In the genomic region with DNA sequence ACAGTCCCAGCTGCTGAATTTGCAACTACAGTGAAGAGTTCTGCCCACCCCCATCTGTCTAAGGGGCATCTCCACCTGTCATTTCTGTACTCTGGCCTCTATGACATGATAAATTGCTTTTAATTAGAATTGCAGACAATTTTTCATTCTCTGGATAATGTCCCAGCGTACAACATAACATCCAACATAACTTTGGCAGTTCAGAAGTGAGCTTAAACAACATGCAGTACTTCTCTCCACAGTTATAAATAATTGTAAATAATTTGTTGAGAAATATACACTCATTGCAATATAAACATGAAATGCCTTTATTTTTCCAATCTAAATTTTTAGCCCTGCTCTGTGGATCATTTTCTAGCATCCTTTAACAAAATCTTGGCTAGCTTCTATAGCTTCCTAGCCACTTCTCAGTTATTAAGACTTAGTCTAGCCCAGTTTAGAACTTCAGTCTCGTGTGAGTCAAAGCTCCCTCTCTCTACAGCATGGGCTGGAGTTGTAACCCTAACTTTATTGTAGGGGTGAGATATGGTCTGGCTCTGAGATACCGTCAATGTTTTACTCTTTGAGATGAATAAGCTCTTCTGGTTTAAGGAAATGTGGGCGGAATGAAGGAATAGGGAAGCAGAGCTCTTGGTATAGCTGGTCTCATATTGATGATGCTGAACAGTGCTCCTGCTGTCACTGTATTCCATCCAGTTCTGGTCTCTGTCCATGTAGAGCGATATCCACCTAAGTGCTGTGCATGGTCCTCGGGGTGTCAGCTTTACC, we compare ENCODE assay signal across 33 cellular contexts.
"Had no signal": no experiment of that assay in that cellular context is flagged by ENCODE, and none has a peak within 500 bp of the region (broad histone marks: within the 10 kb centered on the region; RNA-seq: fewer than 3 reads in every experiment).

No MANE protein-coding gene starts in this region.

- H3K4me3 ChIP-seq: adrenal gland, ascending aorta, cardiac muscle cell, colonic mucosa, dorsolateral prefrontal cortex, gastrocnemius medialis, ovary, prostate gland, skin epidermis, tibial nerve had no signal

- H3K27ac ChIP-seq: adrenal gland, ascending aorta, cardiac muscle cell, colonic mucosa, dorsolateral prefrontal cortex, gastrocnemius medialis, ovary, prostate gland, skin epidermis, tibial nerve, WERI-Rb-1 had no signal

- H3K4me1 ChIP-seq: ascending aorta, colonic mucosa, gastrocnemius medialis, prostate gland, tibial nerve had no signal

- H3K27ac Mint-ChIP-seq: activated naive CD8-positive, alpha-beta T cell treated with anti-CD3 and anti-CD28 coated beads for 36 hours; brain; naive thymus-derived CD4-positive, alpha-beta T cell; stimulated activated effector memory CD8-positive, alpha-beta T cell treated with anti-CD3 and anti-CD28 coated beads, Interleukin-12 subunit alpha, Interleukin-12 subunit beta, amount 100 ng/mL, for 72 hours had no signal

- H3K27me3 ChIP-seq: adrenal gland, ascending aorta, cardiac muscle cell, colonic mucosa, dorsolateral prefrontal cortex, gastrocnemius medialis, ovary, tibial nerve had no signal

- H3K27me3 Mint-ChIP-seq: brain had no signal

- DNase-seq: activated CD4-positive, alpha-beta T cell treated with anti-CD3 and anti-CD28 coated beads for 48 hours; activated CD4-positive, alpha-beta T cell treated with anti-CD3 and anti-CD28 coated beads, Interleukin-2, amount 50 U/mL, for 48 hours; activated CD8-positive, alpha-beta memory T cell treated with anti-CD3 and anti-CD28 coated beads for 24 hours; activated effector memory CD4-positive, alpha-beta T cell treated with Interleukin-2 at 50 U/mL for 16 hours; activated naive CD4-positive, alpha-beta T cell treated with Interleukin-2 at 50 U/mL for 16 hours; activated naive CD8-positive, alpha-beta T cell treated with anti-CD3 and anti-CD28 coated beads for 36 hours; adrenal gland; cerebellar nuclear complex; colonic mucosa; dorsolateral prefrontal cortex; effector memory CD4-positive, alpha-beta T cell; erythroblast; gastrocnemius medialis; glutamatergic neuron; left ventricle myocardium superior; naive thymus-derived CD4-positive, alpha-beta T cell; ovary; retina; stimulated activated CD4-positive, alpha-beta T cell treated with anti-CD3 and anti-CD28 coated beads, Interleukin-12 subunit alpha, Interleukin-12 subunit beta, amount 100 ng/mL, for 4 hours; stimulated activated CD4-positive, alpha-beta T cell treated with anti-CD3 and anti-CD28 coated beads, Interleukin-4, amount 100 ng/mL, for 1 hour; T1000; WERI-Rb-1 had no signal

- ATAC-seq: activated CD4-positive, CD25-positive, alpha-beta regulatory T cell treated with anti-CD3 and anti-CD28 coated beads, Interleukin-2, amount 50 U/mL, for 24 hours; gastrocnemius medialis; left ventricle myocardium superior; sciatic nerve; stimulated activated effector memory CD8-positive, alpha-beta T cell treated with anti-CD3 and anti-CD28 coated beads, Interleukin-12 subunit alpha, Interleukin-12 subunit beta, amount 100 ng/mL, for 72 hours had no signal

- H3K36me3 ChIP-seq: adrenal gland, ascending aorta, cardiac muscle cell, colonic mucosa, gastrocnemius medialis, ovary, prostate gland, tibial nerve, WERI-Rb-1 had no signal

- H3K9me3 ChIP-seq: adrenal gland, ascending aorta, colonic mucosa, gastrocnemius medialis, ovary, prostate gland had no signal

- H3K4me3 Mint-ChIP-seq: activated naive CD8-positive, alpha-beta T cell treated with anti-CD3 and anti-CD28 coated beads for 36 hours; brain; naive thymus-derived CD4-positive, alpha-beta T cell; stimulated activated effector memory CD8-positive, alpha-beta T cell treated with anti-CD3 and anti-CD28 coated beads, Interleukin-12 subunit alpha, Interleukin-12 subunit beta, amount 100 ng/mL, for 72 hours had no signal

- FAIRE-seq: islet of Langerhans, urothelium cell line had no signal

- H3K4me1 Mint-ChIP-seq: activated naive CD8-positive, alpha-beta T cell treated with anti-CD3 and anti-CD28 coated beads for 36 hours; brain; naive thymus-derived CD4-positive, alpha-beta T cell; stimulated activated effector memory CD8-positive, alpha-beta T cell treated with anti-CD3 and anti-CD28 coated beads, Interleukin-12 subunit alpha, Interleukin-12 subunit beta, amount 100 ng/mL, for 72 hours had no signal

- H3K36me3 Mint-ChIP-seq: activated naive CD8-positive, alpha-beta T cell treated with anti-CD3 and anti-CD28 coated beads for 36 hours; naive thymus-derived CD4-positive, alpha-beta T cell; stimulated activated effector memory CD8-positive, alpha-beta T cell treated with anti-CD3 and anti-CD28 coated beads, Interleukin-12 subunit alpha, Interleukin-12 subunit beta, amount 100 ng/mL, for 72 hours had no signal
